In the genomic region with DNA sequence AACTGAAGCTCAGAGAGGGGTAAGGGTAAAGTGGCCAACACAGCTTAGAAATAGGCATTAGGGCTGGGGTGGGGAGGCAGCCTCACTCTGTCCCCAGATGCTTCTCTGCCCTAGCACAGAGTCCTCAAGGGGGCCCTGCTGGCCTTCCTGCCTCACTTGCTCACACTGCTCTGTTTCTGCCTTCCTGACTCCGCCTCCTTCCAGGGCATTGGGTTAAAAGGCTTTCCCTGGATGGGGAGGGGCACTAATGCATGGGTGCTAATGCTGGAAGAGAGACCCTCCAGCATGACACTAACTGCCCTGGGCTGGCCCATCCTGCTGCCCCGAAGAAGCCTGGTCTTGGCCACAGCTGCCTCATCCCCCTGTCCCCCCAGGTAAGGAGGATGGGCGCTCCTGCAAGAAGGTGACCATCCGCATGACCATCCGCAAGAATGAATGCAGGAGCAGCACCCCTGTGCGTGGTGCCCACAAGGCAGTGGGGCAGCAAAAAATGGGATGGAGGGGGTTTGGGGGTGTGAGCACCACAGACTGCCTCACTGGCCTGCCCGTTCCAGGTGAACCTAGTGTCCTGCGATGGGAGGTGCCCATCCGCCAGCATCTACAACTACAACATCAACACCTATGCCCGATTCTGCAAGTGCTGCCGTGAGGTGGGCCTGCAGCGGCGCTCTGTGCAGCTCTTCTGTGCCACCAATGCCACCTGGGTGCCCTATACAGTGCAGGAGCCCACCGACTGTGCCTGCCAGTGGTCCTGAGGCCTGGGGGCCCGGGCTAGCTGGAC, we compare ENCODE assay signal across 18 cellular contexts.
"Had no signal": no experiment of that assay in that cellular context is flagged by ENCODE, and none has a peak within 500 bp of the region (broad histone marks: within the 10 kb centered on the region; RNA-seq: fewer than 3 reads in every experiment).

No MANE protein-coding gene starts in this region.

- H3K9me3 ChIP-seq: body of pancreas, thyroid gland had no signal

- FAIRE-seq: kidney had no signal

- H3K4me3 ChIP-seq: body of pancreas, thyroid gland had no signal

- H3K27me3 ChIP-seq: body of pancreas, thyroid gland had no signal

- H3K27ac ChIP-seq: body of pancreas, thyroid gland had no signal

- H3K4me1 ChIP-seq: body of pancreas, thyroid gland had no signal

- H3K36me3 ChIP-seq: thyroid gland had no signal

- ATAC-seq: activated CD4-positive, alpha-beta T cell treated with anti-CD3 and anti-CD28 coated beads for 36 hours; activated CD8-positive, alpha-beta memory T cell treated with anti-CD3 and anti-CD28 coated beads, Interleukin-2, amount 10 ng/mL, durations not matched to agents 7 days and 5 days; activated T-helper 17 cell treated with anti-CD3 and anti-CD28 coated beads, Interleukin-2, amount 50 U/mL, for 72 hours; body of pancreas; left lobe of liver had no signal

- DNase-seq: activated CD4-positive, alpha-beta memory T cell treated with anti-CD3 and anti-CD28 coated beads, Interleukin-2, amount 10 ng/mL, durations not matched to agents 7 days and 5 days; activated CD4-positive, alpha-beta T cell treated with anti-CD3 and anti-CD28 coated beads for 36 hours; activated CD8-positive, alpha-beta memory T cell treated with anti-CD3 and anti-CD28 coated beads, Interleukin-2, amount 10 ng/mL, durations not matched to agents 7 days and 5 days; activated naive CD4-positive, alpha-beta T cell; activated naive CD8-positive, alpha-beta T cell treated with anti-CD3 and anti-CD28 coated beads, Interleukin-2, amount 10 ng/mL, durations not matched to agents 7 days and 5 days; amygdala; body of pancreas; foreskin melanocyte; hypothalamus; kidney; midbrain; nucleus accumbens; stimulated activated CD4-positive, alpha-beta T cell treated with anti-CD3 and anti-CD28 coated beads, Interleukin-12 subunit alpha, Interleukin-12 subunit beta, amount 100 ng/mL, for 4 hours; stimulated activated CD4-positive, alpha-beta T cell treated with anti-CD3 and anti-CD28 coated beads, Interleukin-1b, Interleukin-23, amount 100 ng/mL, for 48 hours; stimulated activated naive CD4-positive, alpha-beta T cell treated with Interleukin-2 at 50 U/mL for 16 hours; thyroid gland had no signal
